In genomic region chr11:2762451-2762850, GRCh38 we compare ENCODE assay signal across 23 cellular contexts.
DNase-seq lines count a peak whose midpoint lies in the region; ATAC-seq and TF ChIP-seq lines count a peak whose summit lies in the region.
"Had no signal": no experiment of that assay in that cellular context is flagged by ENCODE, and none has a peak within 500 bp of the region (broad histone marks: within the 10 kb centered on the region; RNA-seq: fewer than 3 reads in every experiment).

No MANE protein-coding gene starts in this region.

- peak; percentile 2 for DNase-seq in activated CD4-positive, alpha-beta T cell treated with anti-CD3 and anti-CD28 coated beads for 1 hour
- DNase-seq in activated CD4-positive, alpha-beta T cell treated with anti-CD3 and anti-CD28 coated beads, Interleukin-2, amount 50 U/mL, for 4 hours: no peak
- peak; percentile 0 for DNase-seq in stimulated activated CD4-positive, alpha-beta T cell treated with anti-CD3 and anti-CD28 coated beads, Interleukin-4, amount 100 ng/mL, for 1 hour
- no peak for DNase-seq in stimulated activated CD4-positive, alpha-beta T cell treated with anti-CD3 and anti-CD28 coated beads, Interleukin-2, amount 100 ng/mL, for 48 hours
- peak; percentile 57 for DNase-seq in osteoblast (ENCODE audit: insufficient read length, low spot score, missing footprints)
- no peak for DNase-seq in WERI-Rb-1
- DNase-seq: activated naive CD4-positive, alpha-beta T cell; cerebellar nuclear complex; DMS53; IMR-90; NCI-H1417 treated with DMSO at 0.1 percent for 48 hours; NCI-H2107; NCI-H510A treated with DMSO at 0.1 percent for 48 hours; stimulated activated naive CD4-positive, alpha-beta T cell treated with Interleukin-2 at 50 U/mL for 16 hours; T-helper 2 cell; transverse colon had no signal

- no peak for ATAC-seq in HG02870 (IDR thresholded peaks at IDR 0.05; ENCODE audit: unreplicated experiment)
- no peak for ATAC-seq in HG03439 (IDR thresholded peaks at IDR 0.05; ENCODE audit: unreplicated experiment)
- ATAC-seq: GM12878 had no signal

- H3K36me3 ChIP-seq in osteoblast (ENCODE audit: insufficient read depth, low read length) (no peaks in the 10 kb centered on the region), WERI-Rb-1 (no peaks in the 10 kb centered on the region)
- H3K36me3 ChIP-seq: sigmoid colon, transverse colon had no signal

- H3K27me3 ChIP-seq in osteoblast (ENCODE audit: insufficient read depth, low read length): peaks cover 17% of the 10 kb centered on the region
- H3K27me3 ChIP-seq in WERI-Rb-1 (ENCODE audit: insufficient read depth, low read depth, severe bottlenecking): no peaks in the 10 kb centered on the region
- H3K27me3 ChIP-seq: sigmoid colon, transverse colon had no signal

- H3K4me3 ChIP-seq in osteoblast (ENCODE audit: insufficient read depth, low read length): no peak overlapping the region
- H3K4me3 ChIP-seq in WERI-Rb-1 (ENCODE audit: low read depth, low read length): no peak overlapping the region
- H3K4me3 ChIP-seq: GM12878, GM23338, sigmoid colon, SK-N-MC, transverse colon had no signal

- no peak overlapping the region for H2AFZ ChIP-seq in osteoblast (ENCODE audit: low read length)
- H2AFZ ChIP-seq: GM23338 had no signal

- H4K20me1 ChIP-seq in osteoblast (ENCODE audit: insufficient read depth, low read length): no peaks in the 10 kb centered on the region

- no peaks in the 10 kb centered on the region for H3K79me2 ChIP-seq in osteoblast (ENCODE audit: insufficient read depth, low read length)

- no peaks in the 10 kb centered on the region for H3K4me1 ChIP-seq in osteoblast (ENCODE audit: insufficient read depth, low read length)
- H3K4me1 ChIP-seq: sigmoid colon, transverse colon had no signal

- H3K4me2 ChIP-seq in osteoblast (ENCODE audit: insufficient read depth, low read length): no peak overlapping the region
- H3K4me2 ChIP-seq: GM23338 had no signal

- H3K27ac ChIP-seq in osteoblast (ENCODE audit: low read depth, low read length): no peak overlapping the region
- H3K27ac ChIP-seq in WERI-Rb-1: no peak overlapping the region
- H3K27ac ChIP-seq: 22Rv1, sigmoid colon, SK-N-MC, transverse colon had no signal

- H3K9me3 ChIP-seq in osteoblast (ENCODE audit: low read depth, low read length) (no peaks in the 10 kb centered on the region), WERI-Rb-1 (ENCODE audit: severe bottlenecking) (no peaks in the 10 kb centered on the region)
- H3K9me3 ChIP-seq: sigmoid colon, transverse colon had no signal

- TF ChIP-seq CTCF in osteoblast (IDR thresholded peaks at IDR 0.05; ENCODE audit: extremely low read depth, low read depth, low read length) (no peak), WERI-Rb-1 (IDR thresholded peaks at IDR 0.05; ENCODE audit: low read depth, low read length) (no peak)

Comparison
In these comparisons a context has a peak if more than half of its experiments do, and no peak if none do; other contexts are left out.
1. DNase-seq: peak in activated CD4-positive, alpha-beta T cell treated with anti-CD3 and anti-CD28 coated beads for 1 hour (single experiment), stimulated activated CD4-positive, alpha-beta T cell treated with anti-CD3 and anti-CD28 coated beads, Interleukin-4, amount 100 ng/mL, for 1 hour (single experiment) and osteoblast (single experiment); none in activated CD4-positive, alpha-beta T cell treated with anti-CD3 and anti-CD28 coated beads, Interleukin-2, amount 50 U/mL, for 4 hours (0 of 2), stimulated activated CD4-positive, alpha-beta T cell treated with anti-CD3 and anti-CD28 coated beads, Interleukin-2, amount 100 ng/mL, for 48 hours (0 of 2) and WERI-Rb-1 (single experiment).